Comparison of ENCODE assay signal across 20 cellular contexts in genomic region chr18:50697509-50697908, GRCh38.
DNase-seq lines count a peak whose midpoint lies in the region; ATAC-seq, FAIRE-seq and TF ChIP-seq lines count a peak whose summit lies in the region.
"Had no signal": no experiment of that assay in that cellular context is flagged by ENCODE, and none has a peak within 500 bp of the region (broad histone marks: within the 10 kb centered on the region; RNA-seq: fewer than 3 reads in every experiment).

No MANE protein-coding gene starts in this region.

- no peak overlapping the region for H2BK120ac ChIP-seq in H1 (replicated peaks; ENCODE audit: low read depth, low read length)

- no peak overlapping the region for H4K91ac ChIP-seq in H1 (replicated peaks; ENCODE audit: insufficient read length, low read length)

- no peak overlapping the region for H3K9ac ChIP-seq in H1 (replicated peaks in 1 of 4; ENCODE audit: extremely low read depth in 1 of 4, low read depth in 3 of 4, low read length in 3 of 4)

- no peak for FAIRE-seq in H1 (lab: Jason Lieb, UNC)
- FAIRE-seq: astrocyte, HepG2 had no signal

- no peak overlapping the region for H3K4me2 ChIP-seq in H1 (ENCODE audit: insufficient read depth in 1 of 2, low read depth in 2 of 2, low read length in 2 of 2)

- no peak overlapping the region for H3K27ac ChIP-seq in H1 (ENCODE audit: low read depth, low read length)
- H3K27ac ChIP-seq: spleen had no signal

- no peak overlapping the region for H2BK15ac ChIP-seq in H1 (ENCODE audit: low read length)

- no peak overlapping the region for H3K4me3 ChIP-seq in H1 (ENCODE audit: extremely low read depth in 1 of 4, insufficient read depth in 2 of 4, low read depth in 3 of 4, low read length in 4 of 4)
- H3K4me3 ChIP-seq: spleen had no signal

- no peak for TF ChIP-seq RAD21 in H1 (IDR thresholded peaks at IDR 0.05 in 1 of 2, conservative IDR thresholded peaks at IDR 0.05 in 1 of 2; ENCODE audit: low read depth in 2 of 2, low read length in 2 of 2)

- no peak overlapping the region for H3K56ac ChIP-seq in H1 (replicated peaks; ENCODE audit: insufficient read length, low read depth, low read length)

- H3K27me3 ChIP-seq in H1 (replicated peaks in 1 of 4; ENCODE audit: control insufficient read depth in 3 of 4, extremely low read depth in 1 of 4, insufficient read depth in 3 of 4, low read length in 3 of 4) = no peaks in the 10 kb centered on the region
- H3K27me3 ChIP-seq: spleen had no signal

- no peaks in the 10 kb centered on the region for H4K20me1 ChIP-seq in H1 (replicated peaks in 1 of 2; ENCODE audit: control insufficient read depth in 1 of 2, insufficient read depth in 2 of 2, low read length in 2 of 2)

- no peak overlapping the region for H3K4ac ChIP-seq in H1 (replicated peaks; ENCODE audit: insufficient read length, low read depth, low read length)

- no peaks in the 10 kb centered on the region for H3K36me3 ChIP-seq in H1 (ENCODE audit: control insufficient read depth in 2 of 4, insufficient read depth in 4 of 4, low read length in 3 of 4)
- H3K36me3 ChIP-seq: spleen had no signal

- WGBS in H1 (ENCODE audit: extremely low coverage in 1 of 2, insufficient coverage in 1 of 2, insufficient read length in 1 of 2, insufficient replicate concordance in 2 of 2, low coverage in 1 of 2, low lambda C conversion rate in 2 of 2, missing lambda C conversion rate in 1 of 2), 2 experiments = 70% methylated on average over 1 of the region's 1 CpG; no CpG with 5 or more reads in 1 of the 2 experiments

- ATAC-seq in GM18861 (IDR thresholded peaks at IDR 0.05; ENCODE audit: unreplicated experiment) = peak; percentile 23
- peak; percentile 24 for ATAC-seq in GM21381 (IDR thresholded peaks at IDR 0.05; ENCODE audit: unreplicated experiment)
- ATAC-seq in HG02938 (IDR thresholded peaks at IDR 0.05; ENCODE audit: unreplicated experiment) = peak; percentile 37
- ATAC-seq: HepG2 had no signal

- H2AK5ac ChIP-seq in H1 (ENCODE audit: low read depth, low read length) = no peak overlapping the region

- H3K4me1 ChIP-seq in H1 (replicated peaks in 1 of 4; ENCODE audit: control insufficient read depth in 3 of 4, insufficient read depth in 4 of 4, low read length in 3 of 4) = peaks cover 3 to 14% (median 13%) of the 10 kb centered on the region in 4 experiments; a peak in 5 of 7 replicates
- H3K4me1 ChIP-seq: spleen had no signal

- no peak overlapping the region for H4K5ac ChIP-seq in H1 (ENCODE audit: insufficient read length, low read depth, low read length)

- H3K9me3 ChIP-seq in H1 (ENCODE audit: insufficient read depth in 2 of 2, low read depth in 1 of 2, low read length in 1 of 2) = no peaks in the 10 kb centered on the region
- H3K9me3 ChIP-seq: spleen had no signal

- 0 out of 2 replicates have a peak overlapping the region, but pooled peaks have one; percentile 7 for H2BK20ac ChIP-seq in H1 (ENCODE audit: low read length)

- H3K18ac ChIP-seq in H1 (ENCODE audit: extremely low read depth, low read length) = no peak overlapping the region

- no peak overlapping the region for H4K8ac ChIP-seq in H1 (ENCODE audit: extremely low read depth, insufficient read depth, low read length)

- H3K23me2 ChIP-seq in H1 (ENCODE audit: low read depth, low read length) = no peaks in the 10 kb centered on the region

- H3K79me1 ChIP-seq in H1 (ENCODE audit: low read depth, low read length) = no peaks in the 10 kb centered on the region

- CTCF ChIA-PET in H1 (lab: Charles Lee; ENCODE audit: partially characterized antibody) = interaction anchor here (0.7 to 2.3 kb wide), 3 partner anchors 14 to 34 kb away, joined by 3 to 6 read pairs (median 3); no protein-coding TSS in a partner anchor

- no peaks in the 10 kb centered on the region for H3K79me2 ChIP-seq in H1 (ENCODE audit: control insufficient read depth in 1 of 2, insufficient read depth in 2 of 2, low read length in 2 of 2)

- POLR2A ChIA-PET in H1 (lab: Charles Lee; ENCODE audit: partially characterized antibody) = no interaction called here

- H2AFZ ChIP-seq in H1 (ENCODE audit: low read length) = no peak overlapping the region

- no peak for TF ChIP-seq CTCF in H1 (IDR thresholded peaks at IDR 0.05; ENCODE audit: control extremely low read depth in 1 of 3, insufficient read depth in 1 of 3, low read depth in 1 of 3, low read length in 3 of 3)

- H3K14ac ChIP-seq in H1 (ENCODE audit: insufficient read length) = no peak overlapping the region

- no peak overlapping the region for H3K23ac ChIP-seq in H1 (ENCODE audit: insufficient read length)

- DNase-seq in H1 (ENCODE audit: low read depth in 1 of 2, low spot score in 2 of 2) (no peak), GM03348 (ENCODE audit: low spot score) (no peak), DMS53 treated with DMSO at 0.1 percent for 48 hours (lab: John Stamatoyannopoulos, UW; ENCODE audit: unreplicated experiment) (no peak), NCI-H1092 (lab: John Stamatoyannopoulos, UW) (no peak)
- no peak for DNase-seq in stimulated activated CD4-positive, alpha-beta T cell treated with anti-CD3 and anti-CD28 coated beads, Interleukin-12 subunit alpha, Interleukin-12 subunit beta, amount 100 ng/mL, for 4 hours
- DNase-seq: CD4-positive, alpha-beta memory T cell; DMS153; endodermal cell; HFFc6; kidney glomerular epithelial cell; mammary epithelial cell; NCI-H524 treated with DMSO at 0.1 percent for 48 hours; spleen; T1000; trophoblast cell had no signal

- H2BK12ac ChIP-seq in H1 (ENCODE audit: low read depth, low read length) = no peak overlapping the region

- no peak for TF ChIP-seq EP300 in H1 (IDR thresholded peaks at IDR 0.05; ENCODE audit: borderline replicate concordance in 1 of 2, low read depth in 2 of 2, low read length in 2 of 2)

- TF ChIP-seq POLR2A in H1 (IDR thresholded peaks at IDR 0.05; ENCODE audit: control extremely low read depth in 1 of 2, low read depth in 2 of 2, low read length in 2 of 2) = no peak

- H2BK5ac ChIP-seq in H1 (ENCODE audit: low read depth, low read length) = no peak overlapping the region

TF ChIP-seq in H1, 55 proteins besides CTCF, POLR2A, EP300 and RAD21:
- TF ChIP-seq EGR1 (IDR thresholded peaks at IDR 0.05; ENCODE audit: borderline replicate concordance, low read depth, low read length) = no peak
